Comparison of ENCODE assay signal across 8 cellular contexts in genomic region chr2:190468814-190469569, GRCh38.
DNase-seq lines count a peak whose midpoint lies in the region; ATAC-seq, FAIRE-seq and TF ChIP-seq lines count a peak whose summit lies in the region.

No MANE protein-coding gene starts in this region.

- H3K27ac ChIP-seq in OCI-LY1 (ENCODE audit: low read depth, low read length, poor library complexity, severe bottlenecking) (peak overlapping the region; percentile 89), muscle layer of colon (ENCODE audit: low read depth, low read length) (peak overlapping the region; percentile 78)

- H3K4me2 ChIP-seq in OCI-LY1 (ENCODE audit: low read length): peak overlapping the region; percentile 57

- no peak overlapping the region for H3K4me3 ChIP-seq in OCI-LY1 (ENCODE audit: low read depth, low read length, poor library complexity, severe bottlenecking)
- H3K4me3 ChIP-seq in muscle layer of colon (ENCODE audit: low read depth in 1 of 2, low read length in 2 of 2): no peak overlapping the region

- no peaks in the 10 kb centered on the region for H3K9me2 ChIP-seq in OCI-LY1 (ENCODE audit: low read depth, low read length)

- ATAC-seq in GM19463 (IDR thresholded peaks at IDR 0.05; ENCODE audit: unreplicated experiment): peak; percentile 54

- no peaks in the 10 kb centered on the region for H3K79me2 ChIP-seq in OCI-LY1 (ENCODE audit: insufficient read depth, low read length)

- no peaks in the 10 kb centered on the region for H3K9me3 ChIP-seq in OCI-LY1 (ENCODE audit: low read length)
- no peaks in the 10 kb centered on the region for H3K9me3 ChIP-seq in muscle layer of colon (ENCODE audit: low read length)

- H3F3A ChIP-seq in OCI-LY1 (ENCODE audit: insufficient read depth, low read length): no peaks in the 10 kb centered on the region

- H3K27me3 ChIP-seq in OCI-LY1 (ENCODE audit: insufficient read depth, low read length) (no peaks in the 10 kb centered on the region), muscle layer of colon (ENCODE audit: control insufficient read depth in 1 of 2, insufficient read depth in 2 of 2, low read length in 2 of 2) (no peaks in the 10 kb centered on the region)

- TF ChIP-seq CTCF in OCI-LY1 (IDR thresholded peaks at IDR 0.05; ENCODE audit: low read length): no peak

- H4K20me1 ChIP-seq in OCI-LY1 (ENCODE audit: insufficient read depth, low read length): no peaks in the 10 kb centered on the region

- peaks cover 53% of the 10 kb centered on the region for H3K4me1 ChIP-seq in OCI-LY1 (ENCODE audit: insufficient read depth, low read length, severe bottlenecking)
- peaks cover 39% of the 10 kb centered on the region for H3K4me1 ChIP-seq in muscle layer of colon (ENCODE audit: insufficient read depth, low read length)

- H3K36me3 ChIP-seq in OCI-LY1 (ENCODE audit: insufficient read depth, low read length): 0 out of 2 replicates have a peak, but pooled peaks cover 4% of the 10 kb centered on the region
- no peaks in the 10 kb centered on the region for H3K36me3 ChIP-seq in muscle layer of colon (ENCODE audit: insufficient read depth, low read length)

- no peak overlapping the region for H2AFZ ChIP-seq in OCI-LY1 (ENCODE audit: low read length)

- peak overlapping the region; percentile 24; the same call in 1 of the 2 replicates for H3K9ac ChIP-seq in OCI-LY1 (ENCODE audit: low read length)
- H3K9ac ChIP-seq in muscle layer of colon (ENCODE audit: low read length): no peak overlapping the region

- peak; percentile 83 for FAIRE-seq in HTR-8/SVneo (lab: Jason Lieb, UNC)

- peak; percentile 19 for DNase-seq in CD1c-positive myeloid dendritic cell (ENCODE audit: extremely low spot score)
- DNase-seq in HTR-8/SVneo (ENCODE audit: insufficient read length, low spot score): peak; percentile 87
- peak; percentile 62 for DNase-seq in epidermal melanocyte (ENCODE audit: insufficient read length, low spot score)
- DNase-seq in stimulated activated CD4-positive, alpha-beta T cell treated with anti-CD3 and anti-CD28 coated beads, Interleukin-2, amount 100 ng/mL, for 24 hours: no peak
- DNase-seq in activated CD8-positive, alpha-beta memory T cell treated with anti-CD3 and anti-CD28 coated beads, Interleukin-2, amount 50 U/mL, for 48 hours: no peak

Comparison
In these comparisons a context has a peak if more than half of its experiments do, and no peak if none do; other contexts are left out.
1. DNase-seq: peak in CD1c-positive myeloid dendritic cell (single experiment), HTR-8/SVneo (single experiment) and epidermal melanocyte (single experiment); none in stimulated activated CD4-positive, alpha-beta T cell treated with anti-CD3 and anti-CD28 coated beads, Interleukin-2, amount 100 ng/mL, for 24 hours (0 of 2) and activated CD8-positive, alpha-beta memory T cell treated with anti-CD3 and anti-CD28 coated beads, Interleukin-2, amount 50 U/mL, for 48 hours (single experiment).